17 cellular contexts compared by ENCODE assay signal in genomic region chr12:55041651-55042050, GRCh38.
"Had no signal": no experiment of that assay in that cellular context is flagged by ENCODE, and none has a peak within 500 bp of the region (broad histone marks: within the 10 kb centered on the region; RNA-seq: fewer than 3 reads in every experiment).

No MANE protein-coding gene starts in this region.

- DNase-seq: dorsolateral prefrontal cortex; effector CD8-positive, alpha-beta T cell; heart left ventricle; hippocampal formation; mesendoderm; naive B cell; nephron progenitor cell; posterior cingulate gyrus; spleen; stimulated activated CD4-positive, alpha-beta T cell treated with anti-CD3 and anti-CD28 coated beads, Interleukin-15, amount 100 ng/mL, for 24 hours; stimulated activated CD4-positive, alpha-beta T cell treated with anti-CD3 and anti-CD28 coated beads, Interleukin-1b, Interleukin-23, amount 100 ng/mL, for 48 hours; stimulated activated CD4-positive, alpha-beta T cell treated with anti-CD3 and anti-CD28 coated beads, Interleukin-4, amount 100 ng/mL, for 24 hours; tibial artery; upper lobe of left lung; uterus had no signal

- ATAC-seq: heart left ventricle; sciatic nerve; stimulated activated memory B cell treated with anti-CD40 and anti-IgM and Interleukin-4, amounts not matched to agents 10 μg/mL and 1 μg/mL and 100 μg/mL, for 72 hours had no signal
